8 cellular contexts compared by ENCODE assay signal in the genomic region with DNA sequence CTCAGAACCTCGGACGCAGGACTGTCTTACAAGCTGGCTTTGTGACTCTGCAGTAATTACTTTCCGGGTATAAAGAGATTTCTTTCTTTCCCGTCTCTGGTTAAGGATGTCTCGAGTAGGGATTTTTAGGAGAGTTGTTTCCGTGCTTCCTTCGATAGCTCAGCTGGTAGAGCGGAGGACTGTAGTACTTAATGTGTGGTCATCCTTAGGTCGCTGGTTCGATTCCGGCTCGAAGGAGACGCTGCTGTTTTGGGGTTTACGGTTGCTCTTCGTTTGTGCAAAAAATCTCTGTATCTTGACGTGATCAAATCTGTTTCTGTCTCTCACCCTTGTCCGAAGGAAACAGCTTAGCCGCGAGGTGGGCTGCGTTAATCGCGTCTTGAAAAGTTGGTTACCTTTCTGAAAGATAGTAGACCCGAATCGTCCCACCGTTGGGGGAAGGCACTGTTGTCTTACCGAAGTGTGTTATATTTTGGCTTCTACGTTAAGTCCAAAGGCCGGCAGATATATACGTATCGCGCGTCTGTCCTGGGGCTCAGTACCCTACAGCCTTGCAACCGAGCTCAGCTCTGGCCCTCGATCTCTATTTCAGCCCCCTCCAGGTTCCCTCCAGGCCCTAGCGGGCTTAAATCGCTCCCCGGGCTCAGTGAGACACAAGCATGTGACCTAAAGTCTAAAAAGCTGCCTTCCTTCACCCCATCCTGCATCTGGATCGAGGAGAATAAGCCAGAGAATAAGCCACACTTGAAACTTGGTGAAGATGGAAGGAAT. TPM values are rescaled to one million over a fixed set of nuclear protein-coding genes. Genes with fewer than 3 reads are reported as not detected.
A peak's percentile ranks its signal among the peaks of the same experiment; 100 is the strongest.
DNase-seq lines count a peak whose midpoint lies in the region; ATAC-seq and TF ChIP-seq lines count a peak whose summit lies in the region.

No MANE protein-coding gene starts in this region.

- H3K27ac Mint-ChIP-seq in GM23338: no peak overlapping the region

- peak overlapping the region; percentile 82 for H3K27ac ChIP-seq in GM23338 (ENCODE audit: low read depth)
- H3K27ac ChIP-seq in aorta (ENCODE audit: low read depth in 1 of 2, low read length in 2 of 2): peak overlapping the region; percentile 96 to 100

- H3K4me3 Mint-ChIP-seq in GM23338: no peak overlapping the region

- no peaks in the 10 kb centered on the region for H3K27me3 ChIP-seq in GM23338 (ENCODE audit: insufficient read depth)
- no peaks in the 10 kb centered on the region for H3K27me3 ChIP-seq in Loucy (ENCODE audit: insufficient read depth, low read length, poor library complexity, severe bottlenecking)
- no peaks in the 10 kb centered on the region for H3K27me3 ChIP-seq in aorta (ENCODE audit: control insufficient read depth in 1 of 2, insufficient read depth in 2 of 2, low read length in 1 of 2)

- H4K20me1 ChIP-seq in GM23338 (replicated peaks; ENCODE audit: insufficient read depth) (no peaks in the 10 kb centered on the region), Loucy (ENCODE audit: insufficient read depth, low read length, poor library complexity, severe bottlenecking) (no peaks in the 10 kb centered on the region)

- intact Hi-C loops in aorta (cut with DNase I): loop anchor here (1.0 to 10.0 kb wide), 9 partner anchors 51 to 341 kb away; partner anchors contain the start of genes PARP2 (in 2 of the 2), METTL17 (in 1 of the 2), PIP4P1 (in 1 of the 2) and PNP (in 1 of the 2)

- peaks cover 9% of the 10 kb centered on the region for H3K4me1 ChIP-seq in GM23338 (ENCODE audit: insufficient read depth)
- H3K4me1 ChIP-seq in Loucy (ENCODE audit: insufficient read depth, low read length, poor library complexity, severe bottlenecking): peaks cover 35% of the 10 kb centered on the region
- H3K4me1 ChIP-seq in aorta (ENCODE audit: control insufficient read depth in 1 of 2, insufficient read depth in 2 of 2, low read length in 2 of 2): peaks cover 0 to 2% of the 10 kb centered on the region in 2 donors

- DNase-seq in EH (ENCODE audit: low read depth): peak; percentile 93
- peak; percentile 89 for DNase-seq in GM23338 (ENCODE audit: low spot score)
- DNase-seq in T follicular helper cell (ENCODE audit: low read depth): peak; percentile 55
- peak in 53 of 56 donors; percentile 25 to 93 (median 67) for DNase-seq in amygdala (lab: John Stamatoyannopoulos, UW)
- peak; percentile 66 for DNase-seq in hepatic stellate cell (ENCODE audit: low spot score)
- DNase-seq in renal cortical epithelial cell (ENCODE audit: low read depth): peak; percentile 84
- peak; percentile 84 to 90 for DNase-seq in aorta

- H3K36me3 Mint-ChIP-seq in GM23338 (ENCODE audit: low read depth): no peaks in the 10 kb centered on the region; the same call in 2 of the 3 replicates

- H3K9me3 Mint-ChIP-seq in GM23338: no peaks in the 10 kb centered on the region

- ATAC-seq in GM23338 (peak; percentile 48), aorta (ENCODE audit: low FRiP score) (peak; percentile 84)

- H3K9me2 ChIP-seq in GM23338 (ENCODE audit: insufficient read depth): no peaks in the 10 kb centered on the region
- no peaks in the 10 kb centered on the region for H3K9me2 ChIP-seq in Loucy (replicated peaks; ENCODE audit: low read depth, low read length)

- H3K4me2 ChIP-seq in GM23338: peak overlapping the region; percentile 80
- H3K4me2 ChIP-seq in Loucy (ENCODE audit: low read depth, low read length, poor library complexity, severe bottlenecking): peak overlapping the region; percentile 99

- H3F3A ChIP-seq in GM23338 (replicated peaks; ENCODE audit: low read depth) (peaks cover 3% of the 10 kb centered on the region; the same call in 1 of the 2 replicates), Loucy (ENCODE audit: low read depth) (peaks cover 15% of the 10 kb centered on the region)

- H3K79me2 ChIP-seq in GM23338 (replicated peaks; ENCODE audit: insufficient read depth): no peaks in the 10 kb centered on the region
- H3K79me2 ChIP-seq in Loucy (ENCODE audit: insufficient read depth, low read length): no peaks in the 10 kb centered on the region

- peaks cover 13% of the 10 kb centered on the region for H3K27me3 Mint-ChIP-seq in GM23338 (ENCODE audit: insufficient read depth, low read depth, poor library complexity)

- no peaks in the 10 kb centered on the region for H3K36me3 ChIP-seq in GM23338 (ENCODE audit: insufficient read depth)
- no peaks in the 10 kb centered on the region for H3K36me3 ChIP-seq in Loucy (ENCODE audit: insufficient read depth, low read length)
- peaks cover 0 to under 1% of the 10 kb centered on the region in 2 donors for H3K36me3 ChIP-seq in aorta (ENCODE audit: control insufficient read depth in 1 of 2, insufficient read depth in 2 of 2, low read length in 1 of 2)

- no peak for TF ChIP-seq CTCF in GM23338 (conservative IDR thresholded peaks at IDR 0.05; ENCODE audit: low read depth in 2 of 2)
- no peak for TF ChIP-seq CTCF in Loucy (conservative IDR thresholded peaks at IDR 0.05; ENCODE audit: low read length)

- 0 to 1% methylated on average over 38 of the region's 38 CpGs for whole genome bisulfite sequencing in aorta, 2 donors

- H3K4me1 Mint-ChIP-seq in GM23338: peaks cover 27% of the 10 kb centered on the region

- no peaks in the 10 kb centered on the region for H3K9me3 ChIP-seq in Loucy (ENCODE audit: insufficient read depth, low read depth, low read length)
- H3K9me3 ChIP-seq in aorta (ENCODE audit: control insufficient read depth, low read length): no peaks in the 10 kb centered on the region

- H2AFZ ChIP-seq in GM23338 (peak overlapping the region; percentile 87), Loucy (ENCODE audit: low read length) (peak overlapping the region; percentile 89)

- H3K4me3 ChIP-seq in GM23338: peak overlapping the region; percentile 92
- H3K4me3 ChIP-seq in Loucy (ENCODE audit: low read length, poor library complexity, severe bottlenecking): peak overlapping the region; percentile 88
- peak overlapping the region; percentile 56 to 96 for H3K4me3 ChIP-seq in aorta (ENCODE audit: low read length in 2 of 2)

- H3K9ac ChIP-seq in Loucy (ENCODE audit: low read depth, low read length, poor library complexity, severe bottlenecking): peak overlapping the region; percentile 82

TF ChIP-seq in GM23338, 12 proteins besides CTCF, POLR2A, EP300 and RAD21 (continues in another document):
- TF ChIP-seq EZH2phosphoT487 (IDR thresholded peaks at IDR 0.05; ENCODE audit: unreplicated experiment) (no peak), NANOG (IDR thresholded peaks at IDR 0.05; ENCODE audit: borderline replicate concordance) (no peak), POLR2AphosphoS5 (IDR thresholded peaks at IDR 0.05; ENCODE audit: low read depth) (no peak; the same call in 1 of the 2 replicates), ETS1 (IDR thresholded peaks at IDR 0.05) (peak; percentile 45; the same call in 1 of the 2 replicates), ZNF114 (CRISPR knock-in tag; IDR thresholded peaks at IDR 0.05) (peak; percentile 64; the same call in 1 of the 2 replicates), REST (IDR thresholded peaks at IDR 0.05; ENCODE audit: unreplicated experiment) (no peak), EZH2 (IDR thresholded peaks at IDR 0.05; ENCODE audit: low read depth, unreplicated experiment) (no peak), CREB1 (CRISPR knock-in tag; IDR thresholded peaks at IDR 0.05; ENCODE audit: low read depth) (peak; percentile 38; the same call in 1 of the 2 replicates), STAT1 (IDR thresholded peaks at IDR 0.05; ENCODE audit: unreplicated experiment) (no peak)

RNA-seq across cellular contexts. Expression of gene RNASE4, which starts 1.1 kb away (rescaled TPM):
- 1.6 and 2.0 TPM in 2 replicates for total RNA-seq in GM23338 (2014; rRNA removed; shearing (Covaris generic))
- polyA plus RNA-seq in GM23338 (2016; fragmentation: Nextera tagmentation; extraction: Ambion mirVana): 0.29 and 0.45 TPM in 2 replicates
- total RNA-seq in renal cortical epithelial cell: 2.1 and 15.3 TPM in 2 replicates
- total RNA-seq in aorta: 10 to 100 TPM; 37.4 to 71.8 TPM
- polyA plus RNA-seq in aorta: 10 to 100 TPM; 39.3 to 85.1 TPM

RNA-seq across cellular contexts. Expression of gene ANG, which starts 5.3 kb away (rescaled TPM):
- 2.3 and 5.1 TPM in 2 replicates for total RNA-seq in GM23338 (2014; rRNA removed; shearing (Covaris generic))
- polyA plus RNA-seq in GM23338 (2016; fragmentation: Nextera tagmentation; extraction: Ambion mirVana): 3.7 and 5.0 TPM in 2 replicates
- total RNA-seq in renal cortical epithelial cell: 2.3 and 4.5 TPM in 2 replicates
- total RNA-seq in aorta: 10 to 100 TPM; 19.7 to 22.1 TPM
- 10 to 100 TPM; 20.8 to 30.3 TPM for polyA plus RNA-seq in aorta

RNA-seq across cellular contexts. Expression of gene OR6S1, which starts 41.8 kb away (rescaled TPM):
- not detected in 2 replicates for total RNA-seq in GM23338 (2014; rRNA removed; shearing (Covaris generic))
- polyA plus RNA-seq in GM23338 (2016; fragmentation: Nextera tagmentation; extraction: Ambion mirVana) (not detected in 2 replicates), aorta (not detected)
- total RNA-seq in renal cortical epithelial cell (not detected in 2 replicates), aorta (not detected)

Comparison
In these comparisons a context has a peak if more than half of its experiments do, and no peak if none do; other contexts are left out.
1. Peak in every context shown above with its lines: DNase-seq, ATAC-seq, H3K4me3 ChIP-seq and H3K27ac ChIP-seq.